15 cellular contexts compared by ENCODE assay signal in the genomic region with DNA sequence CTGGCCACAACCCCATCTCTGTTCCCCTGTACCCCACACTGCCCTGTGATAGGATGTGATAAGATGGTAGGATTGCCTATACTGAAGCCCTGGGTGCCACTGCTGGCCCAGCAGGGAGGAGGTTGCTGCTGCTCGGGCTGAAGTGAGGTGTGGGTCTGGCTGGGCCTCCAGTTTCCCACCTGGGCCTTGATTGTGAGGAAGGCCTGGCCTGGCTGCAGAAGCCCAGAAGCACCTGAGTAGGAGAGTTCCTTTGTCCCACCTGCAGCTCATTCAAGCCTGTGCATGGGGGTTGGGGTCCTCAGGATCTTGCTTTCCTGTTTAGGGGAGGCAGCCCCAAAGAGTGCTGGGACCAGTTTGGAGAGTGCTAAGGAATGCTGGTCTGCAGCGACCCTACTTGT. TPM values are rescaled to one million over a fixed set of nuclear protein-coding genes. Genes with fewer than 3 reads are reported as not detected.
DNase-seq lines count a peak whose midpoint lies in the region; ATAC-seq and TF ChIP-seq lines count a peak whose summit lies in the region.
"Had no signal": no experiment of that assay in that cellular context is flagged by ENCODE, and none has a peak within 500 bp of the region (broad histone marks: within the 10 kb centered on the region; RNA-seq: fewer than 3 reads in every experiment).

No MANE protein-coding gene starts in this region.

- WGBS in prostate gland, result 62% methylated on average over 2 of the region's 2 CpGs

- intact Hi-C loops in cardiac septum (cut with DNase I), result loop anchor here (5.0 to 10.0 kb wide), 3 partner anchors 34 to 74 kb away; no protein-coding TSS in a partner anchor
- intact Hi-C loops in left cardiac atrium (cut with DNase I), result loop anchor here in 1 of 2 donors (5.0 kb wide), 2 partner anchors 34 to 59 kb away; no protein-coding TSS in a partner anchor
- intact Hi-C loops in left ventricle myocardium inferior (cut with micrococcal nuclease), result loop anchor here (5.0 kb wide), 1 partner anchor 41 kb away; no protein-coding TSS in a partner anchor
- intact Hi-C loops in prostate gland (cut with DNase I), result loop anchor here (5.0 kb wide), 2 partner anchors 41 to 59 kb away; no protein-coding TSS in a partner anchor
- intact Hi-C loops in vagina (cut with DNase I), result loop anchor here (5.0 kb wide), 1 partner anchor 59 kb away; no protein-coding TSS in a partner anchor

- H3K36me3 ChIP-seq in left ventricle myocardium inferior, result no peaks in the 10 kb centered on the region
- no peaks in the 10 kb centered on the region for H3K36me3 ChIP-seq in prostate gland
- no peaks in the 10 kb centered on the region for H3K36me3 ChIP-seq in vagina

- peak overlapping the region; percentile 84 for H3K27ac ChIP-seq in left ventricle myocardium inferior (replicated peaks)
- H3K27ac ChIP-seq in prostate gland, result peak overlapping the region; percentile 18 to 50
- H3K27ac ChIP-seq in vagina, result peak overlapping the region; percentile 88
- H3K27ac ChIP-seq: A549 had no signal

- H3K4me1 ChIP-seq in left ventricle myocardium inferior (peaks cover 95% of the 10 kb centered on the region), prostate gland (replicated peaks) (no peaks in the 10 kb centered on the region), vagina (peaks cover 77% of the 10 kb centered on the region)

- TF ChIP-seq POLR2A in prostate gland (IDR thresholded peaks at IDR 0.05), result no peak
- TF ChIP-seq POLR2A in vagina (IDR thresholded peaks at IDR 0.05), result no peak

- ATAC-seq in left cardiac atrium (no peak), GM21526 (IDR thresholded peaks at IDR 0.05; ENCODE audit: low FRiP score, unreplicated experiment) (no peak), GM18868 (IDR thresholded peaks at IDR 0.05; ENCODE audit: unreplicated experiment) (no peak)
- ATAC-seq: A549; naive thymus-derived CD8-positive, alpha-beta T cell had no signal

- no peaks in the 10 kb centered on the region for H3K27me3 ChIP-seq in left ventricle myocardium inferior (ENCODE audit: low read depth)
- H3K27me3 ChIP-seq in prostate gland (replicated peaks; ENCODE audit: insufficient read depth), result no peaks in the 10 kb centered on the region
- H3K27me3 ChIP-seq in vagina, result no peaks in the 10 kb centered on the region

- DNase-seq in cardiac septum (ENCODE audit: low spot score) (peak; percentile 38), left cardiac atrium (no peak), left ventricle myocardium inferior (peak; percentile 12), prostate gland (ENCODE audit: low spot score) (no peak), vagina (ENCODE audit: extremely low spot score in 2 of 2) (no peak), NCI-H2227 (lab: John Stamatoyannopoulos, UW; ENCODE audit: unreplicated experiment) (no peak)
- DNase-seq: activated CD4-positive, alpha-beta memory T cell treated with anti-CD3 and anti-CD28 coated beads, Interleukin-2, amount 10 ng/mL, durations not matched to agents 7 days and 5 days; naive thymus-derived CD8-positive, alpha-beta T cell; NCI-H2029; NCI-H524 treated with DMSO at 0.1 percent for 48 hours; stimulated activated CD4-positive, alpha-beta T cell treated with anti-CD3 and anti-CD28 coated beads, Interleukin-2, amount 100 ng/mL, for 48 hours; trophoblast cell had no signal

- peak overlapping the region; percentile 75 for H3K4me3 ChIP-seq in left ventricle myocardium inferior
- no peak overlapping the region for H3K4me3 ChIP-seq in prostate gland
- H3K4me3 ChIP-seq in vagina, result no peak overlapping the region
- H3K4me3 ChIP-seq: A549 had no signal

- H3K9me3 ChIP-seq in left ventricle myocardium inferior (replicated peaks), result no peaks in the 10 kb centered on the region
- no peaks in the 10 kb centered on the region for H3K9me3 ChIP-seq in prostate gland
- no peaks in the 10 kb centered on the region for H3K9me3 ChIP-seq in vagina
- H3K9me3 ChIP-seq: A549 had no signal

- no peak for TF ChIP-seq CTCF in left ventricle myocardium inferior (IDR thresholded peaks at IDR 0.05; ENCODE audit: borderline replicate concordance)
- no peak for TF ChIP-seq CTCF in prostate gland (IDR thresholded peaks at IDR 0.05)
- TF ChIP-seq CTCF in vagina (IDR thresholded peaks at IDR 0.05), result no peak

RNA-seq across cellular contexts. Expression of gene ST3GAL4, which starts 3.3 kb away (rescaled TPM):
- total RNA-seq in cardiac septum, result 55.1 TPM
- 100 to 1,000 TPM in 1 of 2 donors, 10 to 100 TPM in 1; 57.1 to 109 TPM for total RNA-seq in left cardiac atrium
- total RNA-seq in left ventricle myocardium inferior, result 61.7 TPM
- 100 to 1,000 TPM in 1 of 2 donors, 10 to 100 TPM in 1; 29.2 to 192 TPM for total RNA-seq in prostate gland
- total RNA-seq in vagina, result 41.5 TPM

RNA-seq across cellular contexts. Expression of gene DCPS, which starts 54.9 kb away (rescaled TPM):
- total RNA-seq in cardiac septum (9.9 TPM), left cardiac atrium (10 to 100 TPM; 11.3 to 13.1 TPM), left ventricle myocardium inferior (12.1 TPM), prostate gland (10 to 100 TPM; 12.6 to 17.5 TPM), vagina (15.5 TPM)

Comparison
In these comparisons a context has a peak if more than half of its experiments do, and no peak if none do; other contexts are left out.
1. DNase-seq: peak in cardiac septum (single experiment) and left ventricle myocardium inferior (single experiment); none in left cardiac atrium (single experiment), prostate gland (single experiment), vagina (0 of 2) and NCI-H2227 (single experiment).
2. H3K27ac ChIP-seq: peak in every context shown above with its lines; median percentile 88 in vagina; 84 in left ventricle myocardium inferior; 34 in prostate gland.